ENCODE assay signal across 24 cellular contexts in the genomic region with DNA sequence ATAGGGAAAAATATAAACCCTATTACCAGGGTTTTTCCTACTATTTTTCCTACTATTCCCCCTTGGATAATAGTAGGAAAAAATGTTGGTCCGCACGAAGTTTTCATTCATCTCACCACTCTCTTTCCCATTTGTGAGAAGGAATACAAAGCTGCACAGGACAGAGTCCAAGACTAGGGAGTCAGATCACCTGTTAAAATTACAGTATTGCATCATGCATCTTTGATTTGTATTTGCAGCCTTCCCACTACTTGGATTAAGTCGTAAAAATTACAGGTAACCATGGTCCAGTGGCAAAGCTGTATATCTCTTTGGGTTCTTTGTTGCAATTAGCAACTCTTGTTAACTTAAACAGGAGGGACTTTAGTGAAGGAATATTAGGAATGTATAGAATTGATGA.
DNase-seq lines count a peak whose midpoint lies in the region; ATAC-seq and TF ChIP-seq lines count a peak whose summit lies in the region.
"Had no signal": no experiment of that assay in that cellular context is flagged by ENCODE, and none has a peak within 500 bp of the region (broad histone marks: within the 10 kb centered on the region; RNA-seq: fewer than 3 reads in every experiment).

No MANE protein-coding gene starts in this region.

- TF ChIP-seq EP300 in ovary (IDR thresholded peaks at IDR 0.05) = no peak

- TF ChIP-seq CTCF in VCaP (conservative IDR thresholded peaks at IDR 0.05) (no peak), liver (IDR thresholded peaks at IDR 0.05; ENCODE audit: low read depth, low read length, missing input control) (no peak), breast epithelium (IDR thresholded peaks at IDR 0.05) (no peak), ovary (IDR thresholded peaks at IDR 0.05) (no peak), gastrocnemius medialis (IDR thresholded peaks at IDR 0.05 in 4 of 5, conservative IDR thresholded peaks at IDR 0.05 in 1 of 5) (no peak)

- H3K9me3 ChIP-seq in liver (ENCODE audit: control insufficient read depth in 4 of 4, low read length in 3 of 4) (no peaks in the 10 kb centered on the region), breast epithelium (no peaks in the 10 kb centered on the region), ovary (no peaks in the 10 kb centered on the region), gastrocnemius medialis (no peaks in the 10 kb centered on the region)
- H3K9me3 ChIP-seq: BE2C, BLaER1 had no signal

- H3K4me3 ChIP-seq in liver (ENCODE audit: low read depth in 1 of 3, low read length in 3 of 3) (no peak overlapping the region), breast epithelium (no peak overlapping the region), ovary (no peak overlapping the region), gastrocnemius medialis (no peak overlapping the region)
- H3K4me3 ChIP-seq: BLaER1, GM12878 had no signal

- H3K36me3 ChIP-seq in liver (ENCODE audit: control insufficient read depth in 4 of 4, insufficient read depth in 3 of 4, low read depth in 1 of 4, low read length in 3 of 4) (peaks cover 0 to 35% (median 11%) of the 10 kb centered on the region in 4 donors), breast epithelium (no peaks in the 10 kb centered on the region), ovary (no peaks in the 10 kb centered on the region), gastrocnemius medialis (peaks cover 0 to 54% of the 10 kb centered on the region in 2 donors)
- H3K36me3 ChIP-seq: BE2C had no signal

- DNase-seq in left lobe of liver (ENCODE audit: low spot score) (no peak), breast epithelium (ENCODE audit: low spot score in 2 of 2) (no peak), ovary (no peak), gastrocnemius medialis (no peak)
- DNase-seq in stimulated activated CD4-positive, alpha-beta T cell treated with anti-CD3 and anti-CD28 coated beads, Interleukin-4, amount 100 ng/mL, for 24 hours = no peak
- DNase-seq: 8988T; ACHN; BE2C; C1 segment of cervical spinal cord; CD4-positive, alpha-beta memory T cell; CD4-positive, CD25-positive, alpha-beta regulatory T cell; CD8-positive, alpha-beta memory T cell; COR-L47; DMS 273 treated with DMSO at 0.1 percent for 48 hours; DMS153; DMS53; DMS79; DND-41; EL; GDM1 had no signal

- ATAC-seq in left lobe of liver (peak; percentile 72), gastrocnemius medialis (no peak)
- ATAC-seq: GM12878 had no signal

- intact Hi-C loops in breast epithelium (cut with DNase I; ENCODE audit: low total_unique reads) (no loop called here), ovary (cut with DNase I) (no loop called here), gastrocnemius medialis (cut with DNase I; ENCODE audit: low total_unique reads) (no loop called here)

- no peaks in the 10 kb centered on the region for H3K27me3 ChIP-seq in liver (ENCODE audit: control insufficient read depth in 4 of 4, insufficient read depth in 4 of 4, low read length in 3 of 4)
- no peaks in the 10 kb centered on the region for H3K27me3 ChIP-seq in breast epithelium
- no peaks in the 10 kb centered on the region for H3K27me3 ChIP-seq in ovary
- no peaks in the 10 kb centered on the region for H3K27me3 ChIP-seq in gastrocnemius medialis
- H3K27me3 ChIP-seq: BE2C, BLaER1 had no signal

- peak in 1 of 2 donors; percentile 15 for TF ChIP-seq RAD21 in liver (IDR thresholded peaks at IDR 0.05)

- H3K9ac ChIP-seq in liver (ENCODE audit: low read depth in 1 of 2, low read length in 2 of 2) = no peak overlapping the region
- H3K9ac ChIP-seq: BLaER1 had no signal

- TF ChIP-seq POLR2A in breast epithelium (IDR thresholded peaks at IDR 0.05) = no peak
- TF ChIP-seq POLR2A in ovary (IDR thresholded peaks at IDR 0.05) = no peak
- no peak for TF ChIP-seq POLR2A in gastrocnemius medialis (IDR thresholded peaks at IDR 0.05)

- peak overlapping the region; percentile 55 for H3K27ac ChIP-seq in VCaP
- H3K27ac ChIP-seq in liver (ENCODE audit: low read depth in 1 of 2, low read length in 2 of 2) = no peak overlapping the region
- H3K27ac ChIP-seq in breast epithelium = no peak overlapping the region
- no peak overlapping the region for H3K27ac ChIP-seq in ovary
- H3K27ac ChIP-seq in gastrocnemius medialis = no peak overlapping the region
- H3K27ac ChIP-seq: BLaER1 had no signal

- 57% methylated on average over 3 of the region's 3 CpGs for WGBS in liver
- 95 to 98% (median 96%) methylated on average over 3 of the region's 3 CpGs for WGBS in ovary, 3 donors

- H3K4me1 ChIP-seq in liver (ENCODE audit: control insufficient read depth in 4 of 4, insufficient read depth in 4 of 4, low read length in 3 of 4) = peaks cover 0 to 5% (median 4%) of the 10 kb centered on the region in 4 donors
- no peaks in the 10 kb centered on the region for H3K4me1 ChIP-seq in breast epithelium
- no peaks in the 10 kb centered on the region for H3K4me1 ChIP-seq in ovary (ENCODE audit: insufficient read depth)
- H3K4me1 ChIP-seq in gastrocnemius medialis = peaks cover 2 to 3% of the 10 kb centered on the region in 2 donors
- H3K4me1 ChIP-seq: BE2C, BLaER1 had no signal

- in situ Hi-C loops in gastrocnemius medialis (cut with MboI; ENCODE audit: low sequenced_read_pairs in 4 of 4) = no loop called here

TF ChIP-seq in liver, 16 proteins besides CTCF, POLR2A, EP300 and RAD21:
- TF ChIP-seq HNF4A (conservative IDR thresholded peaks at IDR 0.05) (peak; percentile 54 to 63), GABPA (IDR thresholded peaks at IDR 0.05 in 1 of 2, conservative IDR thresholded peaks at IDR 0.05 in 1 of 2) (no peak), SP1 (IDR thresholded peaks at IDR 0.05) (peak; percentile 7), ATF3 (IDR thresholded peaks at IDR 0.05) (peak; percentile 55)
